ENCODE assay signal across 2 cellular contexts in genomic region chr10:89355373-89355772, GRCh38.
TF ChIP-seq lines count a peak whose summit lies in the region.

No MANE protein-coding gene starts in this region.

TF ChIP-seq in IMR-90, 13 proteins besides CTCF, POLR2A, EP300 and RAD21:
- peak; percentile 19; the same call in 1 of the 2 replicates for TF ChIP-seq CEBPB (IDR thresholded peaks at IDR 0.05; ENCODE audit: low read depth, low read length)
- no peak for TF ChIP-seq USF2 (IDR thresholded peaks at IDR 0.05; ENCODE audit: low read depth, low read length)

TF ChIP-seq in GM12878, 131 proteins besides CTCF, POLR2A, EP300 and RAD21:
- TF ChIP-seq NR2F1 (conservative IDR thresholded peaks at IDR 0.05): 0 out of 2 replicates have a peak, but pooled peaks have one; percentile 25
- TF ChIP-seq BHLHE40 (IDR thresholded peaks at IDR 0.05; ENCODE audit: borderline replicate concordance in 1 of 2, low read depth in 2 of 2, low read length in 1 of 2): no peak
